1 cellular context compared by ENCODE assay signal in genomic region chr6:45816674-45817297, GRCh38.
TF ChIP-seq lines count a peak whose summit lies in the region.

No MANE protein-coding gene starts in this region.

TF ChIP-seq in IMR-90, 13 proteins besides CTCF, POLR2A, EP300 and RAD21 (continued from another document):
- TF ChIP-seq NFE2L2 (IDR thresholded peaks at IDR 0.05; ENCODE audit: low read depth, low read length) (no peak), MAFK (IDR thresholded peaks at IDR 0.05; ENCODE audit: low read depth, low read length) (no peak)
